In genomic region chr15:58227706-58228543, GRCh38 we compare ENCODE assay signal across 8 cellular contexts.
DNase-seq lines count a peak whose midpoint lies in the region; ATAC-seq and TF ChIP-seq lines count a peak whose summit lies in the region.

No MANE protein-coding gene starts in this region.

- DNase-seq in GM06990 (ENCODE audit: extremely low read depth, insufficient read length) (no peak), NCI-H1105 (lab: John Stamatoyannopoulos, UW) (peak; percentile 82), T-cell (peak in 33 of 34 experiments; percentile 28 to 68 (median 56)), amygdala (lab: John Stamatoyannopoulos, UW) (peak in 38 of 56 donors; percentile 8 to 85 (median 47)), left ventricle myocardium inferior (peak; percentile 77), sigmoid colon (peak; percentile 82)

- H3K36me3 ChIP-seq in GM06990 (ENCODE audit: control insufficient read depth, insufficient read depth, low read length) (no peaks in the 10 kb centered on the region), left ventricle myocardium inferior (no peaks in the 10 kb centered on the region), sigmoid colon (no peaks in the 10 kb centered on the region)

- no peak for TF ChIP-seq EP300 in sigmoid colon (IDR thresholded peaks at IDR 0.05)

- H3K9me3 Mint-ChIP-seq in T-cell = no peaks in the 10 kb centered on the region

- H3K27me3 ChIP-seq in GM06990 (replicated peaks; ENCODE audit: control insufficient read depth, insufficient read depth, low read length) (peaks cover 2% of the 10 kb centered on the region), left ventricle myocardium inferior (ENCODE audit: low read depth) (no peaks in the 10 kb centered on the region), sigmoid colon (no peaks in the 10 kb centered on the region)

- no peak overlapping the region for H3K4me3 ChIP-seq in GM06990 (replicated peaks; ENCODE audit: low read depth, low read length)
- no peak overlapping the region for H3K4me3 ChIP-seq in left ventricle myocardium inferior
- no peak overlapping the region for H3K4me3 ChIP-seq in sigmoid colon

- no peak overlapping the region for H3K4me3 Mint-ChIP-seq in T-cell

- H3K36me3 Mint-ChIP-seq in T-cell = no peaks in the 10 kb centered on the region

- H3K27me3 Mint-ChIP-seq in T-cell = peaks cover 0 to 7% of the 10 kb centered on the region in 2 donors

- peaks cover 12 to 19% (median 15%) of the 10 kb centered on the region in 3 donors for H3K4me1 Mint-ChIP-seq in T-cell

- TF ChIP-seq POLR2A in sigmoid colon (IDR thresholded peaks at IDR 0.05) = no peak

- no peaks in the 10 kb centered on the region for H3K9me3 ChIP-seq in left ventricle myocardium inferior (replicated peaks)
- H3K9me3 ChIP-seq in sigmoid colon = no peaks in the 10 kb centered on the region

- intact Hi-C loops in left ventricle myocardium inferior (cut with micrococcal nuclease) (no loop called here), sigmoid colon (cut with DNase I) (loop anchor here (10.0 kb wide), 1 partner anchor 527 kb away; no protein-coding TSS in a partner anchor)

- WGBS in sigmoid colon, 2 donors = 38 to 48% methylated on average over 8 of the region's 8 CpGs

- TF ChIP-seq CTCF in GM06990 (IDR thresholded peaks at IDR 0.05; ENCODE audit: insufficient read depth, low read length, poor library complexity, severe bottlenecking) = peak; percentile 82
- TF ChIP-seq CTCF in left ventricle myocardium inferior (IDR thresholded peaks at IDR 0.05; ENCODE audit: borderline replicate concordance) = peak; percentile 90
- TF ChIP-seq CTCF in sigmoid colon (IDR thresholded peaks at IDR 0.05) = peak in 3 of 4 experiments; percentile 61 to 72 (median 68)

- H3K27ac ChIP-seq in left ventricle myocardium inferior (replicated peaks) = peak overlapping the region; percentile 73
- no peak overlapping the region for H3K27ac ChIP-seq in sigmoid colon

- CTCF ChIA-PET in T-cell (lab: Charles Lee) = interaction anchor here (0.6 to 1.6 kb wide), 9 partner anchors 12 to 1301 kb away, joined by 3 to 11 read pairs (median 3); partner anchors contain the start of gene MINDY2 (in 1 of the 2)

- ATAC-seq in T-cell (replicated peaks in 1 of 4) = peak in 2 of 4 experiments; percentile 45 to 46
- no peak for ATAC-seq in HG03378 (IDR thresholded peaks at IDR 0.05; ENCODE audit: unreplicated experiment)
- ATAC-seq in GM19452 (IDR thresholded peaks at IDR 0.05; ENCODE audit: unreplicated experiment) = no peak

- POLR2A ChIA-PET in T-cell (lab: Charles Lee) = interaction anchor here in 1 of 2 donors (0.6 kb wide), 1 partner anchor 887 kb away, joined by 3 read pairs; no protein-coding TSS in a partner anchor

- H3K27ac Mint-ChIP-seq in T-cell = no peak overlapping the region

- H3K4me1 ChIP-seq in left ventricle myocardium inferior = peaks cover 41% of the 10 kb centered on the region
- H3K4me1 ChIP-seq in sigmoid colon = peaks cover 0 to 11% (median 7%) of the 10 kb centered on the region in 4 donors
